ENCODE assay signal across 8 cellular contexts in genomic region chr18:9913526-9914333, GRCh38. TPM values are rescaled to one million over a fixed set of nuclear protein-coding genes. Genes with fewer than 3 reads are reported as not detected.
DNase-seq lines count a peak whose midpoint lies in the region; ATAC-seq, FAIRE-seq and TF ChIP-seq lines count a peak whose summit lies in the region.

A gene with protein sequence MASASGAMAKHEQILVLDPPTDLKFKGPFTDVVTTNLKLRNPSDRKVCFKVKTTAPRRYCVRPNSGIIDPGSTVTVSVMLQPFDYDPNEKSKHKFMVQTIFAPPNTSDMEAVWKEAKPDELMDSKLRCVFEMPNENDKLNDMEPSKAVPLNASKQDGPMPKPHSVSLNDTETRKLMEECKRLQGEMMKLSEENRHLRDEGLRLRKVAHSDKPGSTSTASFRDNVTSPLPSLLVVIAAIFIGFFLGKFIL (plus strand): TSS chr18:9914016. CDS start chr18:9914257, 241 bp downstream.

- peaks cover 6% of the 10 kb centered on the region for H3K36me3 Mint-ChIP-seq in CD4-positive, alpha-beta T cell (ENCODE audit: low read depth)

- no peak for TF ChIP-seq EP300 in HepG2 (IDR thresholded peaks at IDR 0.05; ENCODE audit: low read depth in 2 of 2, low read length in 2 of 2)
- TF ChIP-seq EP300 in HepG2 (CRISPR knock-in tag; IDR thresholded peaks at IDR 0.05; ENCODE audit: borderline replicate concordance): no peak

- H2AFZ ChIP-seq in HepG2 (ENCODE audit: low read length): peak within 1 kb of the TSS; percentile 83

- DNase-seq in CD4-positive, alpha-beta T cell: peak; percentile 85 to 94 (median 90)
- peak; percentile 94 for DNase-seq in NCI-H82 (lab: John Stamatoyannopoulos, UW)
- peak; percentile 90 to 92 for DNase-seq in activated CD4-positive, alpha-beta T cell treated with anti-CD3 and anti-CD28 coated beads, Interleukin-2, amount 50 U/mL, for 48 hours
- peak; percentile 98 for DNase-seq in dermis blood vessel endothelial cell
- DNase-seq in HepG2 (ENCODE audit: low spot score): peak; percentile 86
- DNase-seq in stimulated activated CD4-positive, alpha-beta T cell treated with anti-CD3 and anti-CD28 coated beads, Interleukin-2, amount 100 ng/mL, for 48 hours: peak; percentile 85

- TF ChIP-seq RAD21 in HepG2 (CRISPR knock-in tag; IDR thresholded peaks at IDR 0.05): peak; percentile 64

- H3K4me1 ChIP-seq in HepG2 (ENCODE audit: insufficient read depth, low read length): peaks cover 37% of the 10 kb centered on the region

- peaks cover 40% of the 10 kb centered on the region for H4K20me1 ChIP-seq in HepG2 (ENCODE audit: insufficient read depth, low read length)

- WGBS in HepG2 (ENCODE audit: low lambda C conversion rate): 0% methylated on average over 15 of the region's 87 CpGs

- intact Hi-C loops in CD4-positive, alpha-beta T cell (cut with DNase I, micrococcal nuclease): loop anchor here (2.0 to 10.0 kb wide), 10 partner anchors 37 to 1939 kb away; partner anchors contain the start of genes NDUFV2 (in 2 of the 2), CHMP1B (in 1 of the 2), PPP4R1 (in 1 of the 2) and RALBP1 (in 1 of the 2)
- intact Hi-C loops in HepG2 (cut with micrococcal nuclease; ENCODE audit: unreplicated experiment): loop anchor here (2.0 to 5.0 kb wide), 2 partner anchors 37 to 301 kb away; partner anchors contain the start of gene PPP4R1

- H3K27me3 ChIP-seq in CD4-positive, alpha-beta T cell (ENCODE audit: control insufficient read depth, insufficient read depth, low read length): no peaks in the 10 kb centered on the region
- H3K27me3 ChIP-seq in HepG2 (ENCODE audit: control insufficient read depth in 1 of 2, insufficient read depth in 2 of 2, low read length in 2 of 2): no peaks in the 10 kb centered on the region; a peak in 1 of 5 replicates

- peak within 1 kb of the TSS; percentile 98 for H3K27ac Mint-ChIP-seq in CD4-positive, alpha-beta T cell

- BruUV-seq in HepG2 (replicated peaks; lab: Mats Ljungman, UMichigan): no TSS peak

- POLR2A ChIA-PET in CD4-positive, alpha-beta T cell (lab: Charles Lee): interaction anchor here (0.6 to 2.7 kb wide), 24 partner anchors 8 to 1995 kb away, joined by 3 to 23 read pairs (median 6); partner anchors contain the start of genes ANKRD12, CHMP1B, MPPE1 and NAPG
- POLR2A ChIA-PET in HepG2 (lab: Yijun Ruan, JAX): interaction anchor here (1.0 to 2.9 kb wide), 15 partner anchors 8 to 338 kb away, joined by 3 to 25 read pairs (median 4); no protein-coding TSS in a partner anchor

- peaks cover 8% of the 10 kb centered on the region for H3K27me3 Mint-ChIP-seq in CD4-positive, alpha-beta T cell

- ATAC-seq in CD4-positive, alpha-beta T cell (ENCODE audit: poor library complexity): peak; percentile 81
- ATAC-seq in GM19452 (IDR thresholded peaks at IDR 0.05; ENCODE audit: unreplicated experiment) (peak; percentile 81), HG03575 (IDR thresholded peaks at IDR 0.05; ENCODE audit: extremely low read depth, insufficient number of reproducible peaks, low FRiP score, unreplicated experiment) (peak; percentile 70), HepG2 (peak; percentile 94)

- no peaks in the 10 kb centered on the region for H3K9me3 ChIP-seq in CD4-positive, alpha-beta T cell (ENCODE audit: control insufficient read depth, low read length)
- no peaks in the 10 kb centered on the region for H3K9me3 ChIP-seq in HepG2 (ENCODE audit: low read length)

- in situ Hi-C loops in HepG2 (cut with HindIII; ENCODE audit: extremely low pct_ligation_motif_present, low pct_unique_long_range_greater_than_20kb): no loop called here

- peak within 1 kb of the TSS; percentile 81 to 98 (median 96) for H3K4me3 ChIP-seq in HepG2 (replicated peaks in 1 of 3; ENCODE audit: insufficient read depth in 1 of 3, low read depth in 2 of 3, low read length in 3 of 3)

- no peak for TF ChIP-seq CTCF in CD4-positive, alpha-beta T cell (IDR thresholded peaks at IDR 0.05)
- TF ChIP-seq CTCF in HepG2 (CRISPR knock-in tag; IDR thresholded peaks at IDR 0.05): no peak

- H3K9me3 Mint-ChIP-seq in CD4-positive, alpha-beta T cell: no peaks in the 10 kb centered on the region

- peak within 1 kb of the TSS; percentile 95 for H3K4me3 Mint-ChIP-seq in CD4-positive, alpha-beta T cell

- CTCF ChIA-PET in CD4-positive, alpha-beta T cell (lab: Charles Lee): interaction anchor here (1.9 kb wide), 1 partner anchor 1305 kb away, joined by 8 read pairs; the partner anchor contains the start of gene RAB12
- CTCF ChIA-PET in HepG2 (lab: Yijun Ruan, JAX; ENCODE audit: low intra/inter-chr PET ratio, low total read pairs): no interaction called here

- peak; percentile 87 for FAIRE-seq in HepG2 (lab: Jason Lieb, UNC)

- H3K9ac ChIP-seq in HepG2 (ENCODE audit: insufficient read depth, low read depth, low read length): peak within 1 kb of the TSS; percentile 97

- H3K27ac ChIP-seq in CD4-positive, alpha-beta T cell (ENCODE audit: low read depth, low read length): peak within 1 kb of the TSS; percentile 94
- H3K27ac ChIP-seq in HepG2 (ENCODE audit: extremely low read length, insufficient read depth, low read length): peak within 1 kb of the TSS; percentile 96

- peak; percentile 90 to 93 for TF ChIP-seq POLR2A in HepG2 (IDR thresholded peaks at IDR 0.05; ENCODE audit: insufficient read depth in 1 of 2, low read depth in 2 of 2, low read length in 2 of 2)

- peak within 1 kb of the TSS; percentile 89 for H3K4me2 ChIP-seq in HepG2 (ENCODE audit: low read depth, low read length)

- peaks cover 46% of the 10 kb centered on the region for H3K79me2 ChIP-seq in HepG2 (ENCODE audit: insufficient read depth, low read length)

- peaks cover 31% of the 10 kb centered on the region for H3K4me1 Mint-ChIP-seq in CD4-positive, alpha-beta T cell (ENCODE audit: low read depth)

- no peaks in the 10 kb centered on the region for H3K36me3 ChIP-seq in HepG2 (replicated peaks in 1 of 2; ENCODE audit: control insufficient read depth in 1 of 2, insufficient read depth in 2 of 2, low read length in 2 of 2)

TF ChIP-seq in HepG2, 621 proteins besides CTCF, POLR2A, EP300 and RAD21 (continues in another document):
- TF ChIP-seq FOXJ3 (CRISPR knock-in tag; IDR thresholded peaks at IDR 0.05; ENCODE audit: borderline replicate concordance) (no peak), FOXK2 (IDR thresholded peaks at IDR 0.05) (no peak), ZNF780A (CRISPR knock-in tag; IDR thresholded peaks at IDR 0.05) (no peak)
- TF ChIP-seq, protein P1, sequence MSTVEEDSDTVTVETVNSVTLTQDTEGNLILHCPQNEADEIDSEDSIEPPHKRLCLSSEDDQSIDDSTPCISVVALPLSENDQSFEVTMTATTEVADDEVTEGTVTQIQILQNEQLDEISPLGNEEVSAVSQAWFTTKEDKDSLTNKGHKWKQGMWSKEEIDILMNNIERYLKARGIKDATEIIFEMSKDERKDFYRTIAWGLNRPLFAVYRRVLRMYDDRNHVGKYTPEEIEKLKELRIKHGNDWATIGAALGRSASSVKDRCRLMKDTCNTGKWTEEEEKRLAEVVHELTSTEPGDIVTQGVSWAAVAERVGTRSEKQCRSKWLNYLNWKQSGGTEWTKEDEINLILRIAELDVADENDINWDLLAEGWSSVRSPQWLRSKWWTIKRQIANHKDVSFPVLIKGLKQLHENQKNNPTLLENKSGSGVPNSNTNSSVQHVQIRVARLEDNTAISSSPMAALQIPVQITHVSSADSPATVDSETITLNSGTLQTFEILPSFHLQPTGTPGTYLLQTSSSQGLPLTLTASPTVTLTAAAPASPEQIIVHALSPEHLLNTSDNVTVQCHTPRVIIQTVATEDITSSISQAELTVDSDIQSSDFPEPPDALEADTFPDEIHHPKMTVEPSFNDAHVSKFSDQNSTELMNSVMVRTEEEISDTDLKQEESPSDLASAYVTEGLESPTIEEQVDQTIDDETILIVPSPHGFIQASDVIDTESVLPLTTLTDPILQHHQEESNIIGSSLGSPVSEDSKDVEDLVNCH (CRISPR knock-in tag; IDR thresholded peaks at IDR 0.05): no peak
- TF ChIP-seq, protein P2, sequence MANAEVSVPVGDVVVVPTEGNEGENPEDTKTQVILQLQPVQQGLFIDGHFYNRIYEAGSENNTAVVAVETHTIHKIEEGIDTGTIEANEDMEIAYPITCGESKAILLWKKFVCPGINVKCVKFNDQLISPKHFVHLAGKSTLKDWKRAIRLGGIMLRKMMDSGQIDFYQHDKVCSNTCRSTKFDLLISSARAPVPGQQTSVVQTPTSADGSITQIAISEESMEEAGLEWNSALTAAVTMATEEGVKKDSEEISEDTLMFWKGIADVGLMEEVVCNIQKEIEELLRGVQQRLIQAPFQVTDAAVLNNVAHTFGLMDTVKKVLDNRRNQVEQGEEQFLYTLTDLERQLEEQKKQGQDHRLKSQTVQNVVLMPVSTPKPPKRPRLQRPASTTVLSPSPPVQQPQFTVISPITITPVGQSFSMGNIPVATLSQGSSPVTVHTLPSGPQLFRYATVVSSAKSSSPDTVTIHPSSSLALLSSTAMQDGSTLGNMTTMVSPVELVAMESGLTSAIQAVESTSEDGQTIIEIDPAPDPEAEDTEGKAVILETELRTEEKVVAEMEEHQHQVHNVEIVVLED (CRISPR knock-in tag; IDR thresholded peaks at IDR 0.05; ENCODE audit: borderline replicate concordance): peak; percentile 93

RNA-seq across cellular contexts. Expression of the gene that starts here (rescaled TPM):
- total RNA-seq in CD4-positive, alpha-beta T cell: 100 to 1,000 TPM; 162 to 177 TPM
- total RNA-seq in dermis blood vessel endothelial cell (261 and 330 TPM in 2 replicates), HepG2 (2016; rRNA removed; fragmentation: Illumina TruSeq; extraction: Trizol) (294 and 375 TPM in 2 replicates)
- 264 and 266 TPM in 2 replicates for total RNA-seq in HepG2 (2016; cell fraction: cytosol; rRNA removed; fragmentation: Illumina TruSeq; extraction: Trizol; ENCODE audit: low read depth)
- total RNA-seq in HepG2 (2016; cell fraction: insoluble cytoplasmic fraction; rRNA removed; fragmentation: Illumina TruSeq; extraction: Trizol): 297 and 387 TPM in 2 replicates
- 204 and 205 TPM in 2 replicates for total RNA-seq in HepG2 (2016; cell fraction: membrane; rRNA removed; fragmentation: Illumina TruSeq; extraction: Trizol)
- 154 and 169 TPM in 2 replicates for total RNA-seq in HepG2 (2016; cell fraction: nucleus; rRNA removed; fragmentation: Illumina TruSeq; extraction: Trizol)
- polyA plus RNA-seq in HepG2 (2011; rRNA removed): 135 and 167 TPM in 2 replicates
- 88.4 and 143 TPM in 2 replicates for polyA plus RNA-seq in HepG2 (2011; cell fraction: cytosol; rRNA removed)
- polyA plus RNA-seq in HepG2 (2011; cell fraction: nucleus; rRNA removed): 42.2 and 58.3 TPM in 2 replicates
- 139 and 149 TPM in 2 replicates for polyA plus RNA-seq in HepG2 (2012)
- 89.1 and 105 TPM in 2 replicates for polyA plus RNA-seq in HepG2 (2016; cell fraction: cytosol; fragmentation: Illumina TruSeq; extraction: Trizol; ENCODE audit: low read depth)
- 426 and 427 TPM in 2 replicates for polyA plus RNA-seq in HepG2 (2016; cell fraction: insoluble cytoplasmic fraction; fragmentation: Illumina TruSeq; extraction: Trizol; ENCODE audit: low read depth)
- polyA plus RNA-seq in HepG2 (2016; cell fraction: membrane; fragmentation: Illumina TruSeq; extraction: Trizol; ENCODE audit: low read depth): 141 and 145 TPM in 2 replicates
- 175 and 198 TPM in 2 replicates for polyA plus RNA-seq in HepG2 (2016; cell fraction: nucleus; fragmentation: Illumina TruSeq; extraction: Trizol; ENCODE audit: insufficient read depth, low read depth)
- 70.7 and 89.7 TPM in 2 replicates for polyA minus RNA-seq in HepG2 (2011; rRNA and poly(A)+ RNA removed; ENCODE audit: low replicate concordance)
- polyA minus RNA-seq in HepG2 (2011; cell fraction: cytosol; rRNA and poly(A)+ RNA removed): 146 and 183 TPM in 2 replicates
- 140 and 144 TPM in 2 replicates for polyA minus RNA-seq in HepG2 (2011; cell fraction: nucleus; rRNA and poly(A)+ RNA removed)

Comparison
In these comparisons a context has a peak if more than half of its experiments do, and no peak if none do; other contexts are left out.
1. Peak in every context shown above with its lines: DNase-seq, ATAC-seq, H3K4me3 ChIP-seq and H3K27ac ChIP-seq.